In genomic region chr9:20319241-20319640, GRCh38 we compare ENCODE assay signal across 15 cellular contexts.
DNase-seq lines count a peak whose midpoint lies in the region; ATAC-seq and TF ChIP-seq lines count a peak whose summit lies in the region.
"Had no signal": no experiment of that assay in that cellular context is flagged by ENCODE, and none has a peak within 500 bp of the region (broad histone marks: within the 10 kb centered on the region; RNA-seq: fewer than 3 reads in every experiment).

No MANE protein-coding gene starts in this region.

- H3K4me1 ChIP-seq in foreskin keratinocyte (peaks cover 33% of the 10 kb centered on the region), smooth muscle cell (ENCODE audit: low read depth) (peaks cover 21% of the 10 kb centered on the region)
- H3K4me1 ChIP-seq: adrenal gland had no signal

- H3K9me3 ChIP-seq in smooth muscle cell (replicated peaks; ENCODE audit: low read depth) = no peaks in the 10 kb centered on the region
- H3K9me3 ChIP-seq: adrenal gland, upper lobe of left lung had no signal

- H3K27ac Mint-ChIP-seq in activated T-cell treated with anti-CD3 and anti-CD28 coated beads, Interleukin-2, amount 50 U/mL, for 24 hours = peak overlapping the region; percentile 89
- peak overlapping the region; percentile 81 for H3K27ac Mint-ChIP-seq in activated CD4-positive, alpha-beta memory T cell treated with anti-CD3 and anti-CD28 coated beads, Interleukin-2, amount 10 ng/mL, durations not matched to agents 7 days and 5 days

- peaks cover 25% of the 10 kb centered on the region for H3F3A ChIP-seq in smooth muscle cell (ENCODE audit: low read depth)

- peaks cover 96% of the 10 kb centered on the region for H3K4me1 Mint-ChIP-seq in activated T-cell treated with anti-CD3 and anti-CD28 coated beads, Interleukin-2, amount 50 U/mL, for 24 hours (ENCODE audit: low read depth)
- peaks cover 79% of the 10 kb centered on the region for H3K4me1 Mint-ChIP-seq in activated CD4-positive, alpha-beta memory T cell treated with anti-CD3 and anti-CD28 coated beads, Interleukin-2, amount 10 ng/mL, durations not matched to agents 7 days and 5 days

- POLR2A ChIA-PET in activated CD4-positive, alpha-beta memory T cell treated with anti-CD3 and anti-CD28 coated beads, Interleukin-2, amount 10 ng/mL, durations not matched to agents 7 days and 5 days (lab: Charles Lee) = interaction anchor here (0.9 to 4.3 kb wide), 7 partner anchors 14 to 365 kb away, joined by 3 to 28 read pairs (median 3); partner anchors contain the start of genes FOCAD and MLLT3

- TF ChIP-seq CTCF in foreskin keratinocyte (conservative IDR thresholded peaks at IDR 0.05) (no peak), smooth muscle cell (IDR thresholded peaks at IDR 0.05; ENCODE audit: borderline replicate concordance, insufficient read depth, poor library complexity, severe bottlenecking) (no peak)

- H3K36me3 Mint-ChIP-seq in activated T-cell treated with anti-CD3 and anti-CD28 coated beads, Interleukin-2, amount 50 U/mL, for 24 hours (ENCODE audit: low read depth) = no peaks in the 10 kb centered on the region
- H3K36me3 Mint-ChIP-seq in activated CD4-positive, alpha-beta memory T cell treated with anti-CD3 and anti-CD28 coated beads, Interleukin-2, amount 10 ng/mL, durations not matched to agents 7 days and 5 days (ENCODE audit: low read depth) = peaks cover 6% of the 10 kb centered on the region

- CTCF ChIA-PET in activated CD4-positive, alpha-beta memory T cell treated with anti-CD3 and anti-CD28 coated beads, Interleukin-2, amount 10 ng/mL, durations not matched to agents 7 days and 5 days (lab: Charles Lee) = interaction anchor here (1.0 kb wide), 1 partner anchor 9 kb away, joined by 4 read pairs; no protein-coding TSS in a partner anchor

- no peak overlapping the region for H3K4me3 ChIP-seq in smooth muscle cell
- H3K4me3 ChIP-seq: adrenal gland, SK-N-MC, upper lobe of left lung had no signal

- H4K20me1 ChIP-seq in smooth muscle cell (ENCODE audit: low read depth) = no peaks in the 10 kb centered on the region

- no peak overlapping the region for H2AFZ ChIP-seq in smooth muscle cell (ENCODE audit: low read depth)

- H3K4me3 Mint-ChIP-seq in activated T-cell treated with anti-CD3 and anti-CD28 coated beads, Interleukin-2, amount 50 U/mL, for 24 hours = no peak overlapping the region
- no peak overlapping the region for H3K4me3 Mint-ChIP-seq in activated CD4-positive, alpha-beta memory T cell treated with anti-CD3 and anti-CD28 coated beads, Interleukin-2, amount 10 ng/mL, durations not matched to agents 7 days and 5 days

- H3K27ac ChIP-seq in foreskin keratinocyte (peak overlapping the region; percentile 81), smooth muscle cell (ENCODE audit: low read depth) (peak overlapping the region; percentile 64)
- H3K27ac ChIP-seq: adrenal gland, SK-N-MC had no signal

- no peak for DNase-seq in activated T-cell treated with anti-CD3 and anti-CD28 coated beads, Interleukin-2, amount 50 U/mL, for 24 hours
- no peak for DNase-seq in activated T-cell treated with anti-CD3 and anti-CD28 coated beads, Interleukin-2, amount 50 U/mL, for 48 hours
- DNase-seq in activated CD4-positive, alpha-beta memory T cell treated with anti-CD3 and anti-CD28 coated beads, Interleukin-2, amount 10 ng/mL, durations not matched to agents 7 days and 5 days = no peak
- DNase-seq in foreskin keratinocyte = no peak
- DNase-seq in smooth muscle cell (lab: John Stamatoyannopoulos, UW; ENCODE audit: unreplicated experiment) = no peak
- no peak for DNase-seq in iPS-NIHi11 (ENCODE audit: low spot score)
- DNase-seq in midbrain (lab: John Stamatoyannopoulos, UW) = no peak
- DNase-seq in hypothalamus (lab: John Stamatoyannopoulos, UW) = no peak
- DNase-seq: ACHN, H7, MM.1S, NCI-H510A had no signal

- ATAC-seq in foreskin keratinocyte = no peak

- H3K27me3 Mint-ChIP-seq in activated T-cell treated with anti-CD3 and anti-CD28 coated beads, Interleukin-2, amount 50 U/mL, for 24 hours = no peaks in the 10 kb centered on the region
- H3K27me3 Mint-ChIP-seq in activated CD4-positive, alpha-beta memory T cell treated with anti-CD3 and anti-CD28 coated beads, Interleukin-2, amount 10 ng/mL, durations not matched to agents 7 days and 5 days = no peaks in the 10 kb centered on the region

- peak overlapping the region; percentile 29 for H3K4me2 ChIP-seq in smooth muscle cell

- 52% methylated on average over 8 of the region's 8 CpGs for WGBS in smooth muscle cell (ENCODE audit: low lambda C conversion rate)

- H3K79me2 ChIP-seq in smooth muscle cell (ENCODE audit: low read depth) = no peaks in the 10 kb centered on the region

- peak overlapping the region; percentile 34 for H3K9ac ChIP-seq in smooth muscle cell (ENCODE audit: low read depth)

- H3K36me3 ChIP-seq in smooth muscle cell (ENCODE audit: low read depth) = no peaks in the 10 kb centered on the region
- H3K36me3 ChIP-seq: adrenal gland, upper lobe of left lung had no signal

- H3K9me3 Mint-ChIP-seq in activated T-cell treated with anti-CD3 and anti-CD28 coated beads, Interleukin-2, amount 50 U/mL, for 24 hours = peaks cover 2% of the 10 kb centered on the region
- H3K9me3 Mint-ChIP-seq in activated CD4-positive, alpha-beta memory T cell treated with anti-CD3 and anti-CD28 coated beads, Interleukin-2, amount 10 ng/mL, durations not matched to agents 7 days and 5 days = peaks cover 4% of the 10 kb centered on the region

- H3K27me3 ChIP-seq in foreskin keratinocyte = no peaks in the 10 kb centered on the region
- no peaks in the 10 kb centered on the region for H3K27me3 ChIP-seq in smooth muscle cell (ENCODE audit: low read depth)
- H3K27me3 ChIP-seq: adrenal gland, upper lobe of left lung had no signal
